ENCODE assay signal across 11 cellular contexts in genomic region chr5:94241288-94241651, GRCh38.
DNase-seq lines count a peak whose midpoint lies in the region; ATAC-seq and TF ChIP-seq lines count a peak whose summit lies in the region.
"Had no signal": no experiment of that assay in that cellular context is flagged by ENCODE, and none has a peak within 500 bp of the region (broad histone marks: within the 10 kb centered on the region; RNA-seq: fewer than 3 reads in every experiment).

No MANE protein-coding gene starts in this region.

- no peaks in the 10 kb centered on the region for H4K20me1 ChIP-seq in H9 (ENCODE audit: control insufficient read depth, insufficient read depth, insufficient read length)

- peak overlapping the region in 2 of 3 experiments; percentile 52 to 68; a peak in 2 of 7 replicates for H3K27ac Mint-ChIP-seq in H9
- no peak overlapping the region for H3K27ac Mint-ChIP-seq in activated naive CD8-positive, alpha-beta T cell treated with anti-CD3 and anti-CD28 coated beads, Interleukin-2, amount 50 U/mL, for 24 hours
- H3K27ac Mint-ChIP-seq: activated naive CD4-positive, alpha-beta T cell treated with anti-CD3 and anti-CD28 coated beads, Interleukin-2, amount 50 U/mL, for 24 hours; CD14-positive monocyte; dendritic cell treated with granulocyte-macrophage colony-stimulating factor and Interleukin-4, amounts not matched to agents 40 ng/mL and 50 ng/mL, for 4 days had no signal

- H2BK12ac ChIP-seq in H9 (ENCODE audit: insufficient read length, low read depth, low read length), result no peak overlapping the region

- H2BK120ac ChIP-seq in H9 (ENCODE audit: low read depth, low read length, poor library complexity, severe bottlenecking), result no peak overlapping the region

- H2BK15ac ChIP-seq in H9 (ENCODE audit: low read depth, low read length), result no peak overlapping the region

- H3K79me2 ChIP-seq in H9 (ENCODE audit: insufficient read depth, low read length), result no peaks in the 10 kb centered on the region; the same call in 1 of the 2 replicates

- no peak overlapping the region for H3K4me2 ChIP-seq in H9 (ENCODE audit: insufficient read depth, insufficient read length, low read length)

- H3K4me3 ChIP-seq in retinal pigment epithelial cell (ENCODE audit: low read length), result no peak overlapping the region
- no peak overlapping the region for H3K4me3 ChIP-seq in suprapubic skin
- H3K4me3 ChIP-seq in right atrium auricular region, result no peak overlapping the region

- no peak overlapping the region for H2AFZ ChIP-seq in H9 (ENCODE audit: low read length)

- H3K9ac ChIP-seq in H9 (ENCODE audit: extremely low read depth, insufficient read length, low read length), result no peak overlapping the region

- DNase-seq in H9, result no peak
- DNase-seq in foreskin melanocyte, result peak; percentile 71
- peak; percentile 41 for DNase-seq in retinal pigment epithelial cell (ENCODE audit: low read depth)
- DNase-seq in suprapubic skin (ENCODE audit: low spot score in 2 of 2), result no peak
- DNase-seq in activated CD4-positive, alpha-beta T cell treated with anti-CD3 and anti-CD28 coated beads for 1 hour, result no peak
- no peak for DNase-seq in right atrium auricular region (ENCODE audit: low spot score)
- DNase-seq in activated naive CD8-positive, alpha-beta T cell treated with anti-CD3 and anti-CD28 coated beads, Interleukin-2, amount 50 U/mL, for 24 hours, result no peak

- peaks cover 0 to 4% of the 10 kb centered on the region in 2 experiments; a peak in 1 of 5 replicates for H3K9me3 Mint-ChIP-seq in H9
- H3K9me3 Mint-ChIP-seq in activated naive CD8-positive, alpha-beta T cell treated with anti-CD3 and anti-CD28 coated beads, Interleukin-2, amount 50 U/mL, for 24 hours, result no peaks in the 10 kb centered on the region
- H3K9me3 Mint-ChIP-seq: activated naive CD4-positive, alpha-beta T cell treated with anti-CD3 and anti-CD28 coated beads, Interleukin-2, amount 50 U/mL, for 24 hours had no signal

- H3K56ac ChIP-seq in H9 (ENCODE audit: insufficient read length, low read depth, low read length), result no peak overlapping the region

- H3K23ac ChIP-seq in H9 (ENCODE audit: insufficient read length, low read depth, low read length), result no peak overlapping the region

- TF ChIP-seq EP300 in suprapubic skin (IDR thresholded peaks at IDR 0.05), result no peak

- no peak overlapping the region for H2BK5ac ChIP-seq in H9 (ENCODE audit: insufficient read length, low read length)

- no peak overlapping the region for H2BK20ac ChIP-seq in H9 (ENCODE audit: low read depth, low read length, poor library complexity, severe bottlenecking)

- H3K4ac ChIP-seq in H9 (ENCODE audit: low read depth, low read length), result no peak overlapping the region

- no peak overlapping the region for H3K14ac ChIP-seq in H9 (ENCODE audit: insufficient read depth, low read length)

- no peak overlapping the region for H4K91ac ChIP-seq in H9 (ENCODE audit: insufficient read length, low read depth, low read length)

- H2AK5ac ChIP-seq in H9 (ENCODE audit: insufficient read length, low read length), result no peak overlapping the region

- H3T11ph ChIP-seq in H9 (ENCODE audit: low read length), result no peak overlapping the region

- ATAC-seq in SK-N-SH treated with all-trans-retinoic acid at 6 μM for 48 hours, result peak; percentile 58
- no peak for ATAC-seq in activated naive CD8-positive, alpha-beta T cell treated with anti-CD3 and anti-CD28 coated beads, Interleukin-2, amount 50 U/mL, for 24 hours

- no CpG with 5 or more reads among the region's 3 CpGs for WGBS in H9 (ENCODE audit: extremely low coverage, insufficient read length, low lambda C conversion rate)
- WGBS in suprapubic skin, result 25% methylated on average over 3 of the region's 3 CpGs

- no peaks in the 10 kb centered on the region for H3K79me1 ChIP-seq in H9 (ENCODE audit: insufficient read depth, low read depth, low read length, poor library complexity, severe bottlenecking)

- peaks cover 2% of the 10 kb centered on the region for H3K9me3 ChIP-seq in H9 (ENCODE audit: control insufficient read depth, low read depth, low read length)
- no peaks in the 10 kb centered on the region for H3K9me3 ChIP-seq in suprapubic skin
- H3K9me3 ChIP-seq in right atrium auricular region, result no peaks in the 10 kb centered on the region

- no peaks in the 10 kb centered on the region for H3K36me3 ChIP-seq in suprapubic skin
- no peaks in the 10 kb centered on the region for H3K36me3 ChIP-seq in right atrium auricular region

- H3K4me1 Mint-ChIP-seq in H9, result peaks cover 17 to 28% of the 10 kb centered on the region in 2 experiments
- no peaks in the 10 kb centered on the region for H3K4me1 Mint-ChIP-seq in activated naive CD8-positive, alpha-beta T cell treated with anti-CD3 and anti-CD28 coated beads, Interleukin-2, amount 50 U/mL, for 24 hours
- H3K4me1 Mint-ChIP-seq: activated naive CD4-positive, alpha-beta T cell treated with anti-CD3 and anti-CD28 coated beads, Interleukin-2, amount 50 U/mL, for 24 hours had no signal

- H3K18ac ChIP-seq in H9 (ENCODE audit: insufficient read length, low read depth, low read length), result no peak overlapping the region

- no peaks in the 10 kb centered on the region for H3K27me3 Mint-ChIP-seq in H9 (ENCODE audit: low read depth)
- H3K27me3 Mint-ChIP-seq in activated naive CD8-positive, alpha-beta T cell treated with anti-CD3 and anti-CD28 coated beads, Interleukin-2, amount 50 U/mL, for 24 hours, result no peaks in the 10 kb centered on the region
- H3K27me3 Mint-ChIP-seq: activated naive CD4-positive, alpha-beta T cell treated with anti-CD3 and anti-CD28 coated beads, Interleukin-2, amount 50 U/mL, for 24 hours; dendritic cell treated with granulocyte-macrophage colony-stimulating factor and Interleukin-4, amounts not matched to agents 40 ng/mL and 50 ng/mL, for 4 days had no signal

- no peak overlapping the region for H4K8ac ChIP-seq in H9 (replicated peaks; ENCODE audit: insufficient read length, low read depth, low read length)

- H3K4me3 Mint-ChIP-seq in H9, result no peak overlapping the region
- no peak overlapping the region for H3K4me3 Mint-ChIP-seq in activated naive CD8-positive, alpha-beta T cell treated with anti-CD3 and anti-CD28 coated beads, Interleukin-2, amount 50 U/mL, for 24 hours
- H3K4me3 Mint-ChIP-seq: activated naive CD4-positive, alpha-beta T cell treated with anti-CD3 and anti-CD28 coated beads, Interleukin-2, amount 50 U/mL, for 24 hours; CD14-positive monocyte; dendritic cell treated with granulocyte-macrophage colony-stimulating factor and Interleukin-4, amounts not matched to agents 40 ng/mL and 50 ng/mL, for 4 days had no signal

- no peak overlapping the region for H4K5ac ChIP-seq in H9 (ENCODE audit: insufficient read length, low read depth, low read length)

- H3K36me3 Mint-ChIP-seq in H9 (ENCODE audit: insufficient read depth in 1 of 3, low read depth in 3 of 3), result peaks cover 2 to 19% (median 19%) of the 10 kb centered on the region in 3 experiments; a peak in 6 of 7 replicates
- no peaks in the 10 kb centered on the region for H3K36me3 Mint-ChIP-seq in activated naive CD8-positive, alpha-beta T cell treated with anti-CD3 and anti-CD28 coated beads, Interleukin-2, amount 50 U/mL, for 24 hours (ENCODE audit: low read depth)
- H3K36me3 Mint-ChIP-seq: activated naive CD4-positive, alpha-beta T cell treated with anti-CD3 and anti-CD28 coated beads, Interleukin-2, amount 50 U/mL, for 24 hours; CD14-positive monocyte had no signal

- no peaks in the 10 kb centered on the region for H3K23me2 ChIP-seq in H9 (ENCODE audit: insufficient read length, low read depth, low read length, poor library complexity, severe bottlenecking)

- H3K27me3 ChIP-seq in H9 (ENCODE audit: insufficient read depth, low read length) (no peaks in the 10 kb centered on the region), suprapubic skin (no peaks in the 10 kb centered on the region), right atrium auricular region (no peaks in the 10 kb centered on the region)

- TF ChIP-seq POLR2A in suprapubic skin (IDR thresholded peaks at IDR 0.05), result no peak

- H3K4me1 ChIP-seq in H9 (ENCODE audit: insufficient read depth, low read length) (peaks cover 5% of the 10 kb centered on the region; the same call in 1 of the 2 replicates), suprapubic skin (peaks cover 15% of the 10 kb centered on the region), right atrium auricular region (peaks cover 0 to 4% of the 10 kb centered on the region in 2 donors)

- H3K27ac ChIP-seq in H9 (ENCODE audit: insufficient read length, low read depth, low read length) (no peak overlapping the region), suprapubic skin (no peak overlapping the region), right atrium auricular region (peak overlapping the region in 1 of 2 donors; percentile 17)

- TF ChIP-seq CTCF in H9 (conservative IDR thresholded peaks at IDR 0.05), result no peak
- no peak for TF ChIP-seq CTCF in retinal pigment epithelial cell (conservative IDR thresholded peaks at IDR 0.05; ENCODE audit: low read depth, low read length)
- no peak for TF ChIP-seq CTCF in suprapubic skin (IDR thresholded peaks at IDR 0.05)
- TF ChIP-seq CTCF in right atrium auricular region (IDR thresholded peaks at IDR 0.05), result no peak

TF ChIP-seq in SK-N-SH treated with all-trans-retinoic acid at 6 μM for 48 hours, 23 proteins besides CTCF, POLR2A, EP300 and RAD21:
- TF ChIP-seq ISL1 (CRISPR knock-in tag; IDR thresholded peaks at IDR 0.05), result peak; percentile 76
- no peak for TF ChIP-seq POU6F1 (CRISPR knock-in tag; IDR thresholded peaks at IDR 0.05; ENCODE audit: borderline replicate concordance, low read depth)
TF ChIP-seq in SK-N-SH treated with all-trans-retinoic acid at 6 μM for 48 hours: peak in this region for 1.

Comparison
In these comparisons a context has a peak if more than half of its experiments do, and no peak if none do; other contexts are left out.
1. DNase-seq: peak in foreskin melanocyte (single experiment) and retinal pigment epithelial cell (single experiment); none in H9 (single experiment), suprapubic skin (0 of 2), activated CD4-positive, alpha-beta T cell treated with anti-CD3 and anti-CD28 coated beads for 1 hour (single experiment), right atrium auricular region (single experiment) and activated naive CD8-positive, alpha-beta T cell treated with anti-CD3 and anti-CD28 coated beads, Interleukin-2, amount 50 U/mL, for 24 hours (single experiment).